1 cellular context compared by ENCODE assay signal in the genomic region with DNA sequence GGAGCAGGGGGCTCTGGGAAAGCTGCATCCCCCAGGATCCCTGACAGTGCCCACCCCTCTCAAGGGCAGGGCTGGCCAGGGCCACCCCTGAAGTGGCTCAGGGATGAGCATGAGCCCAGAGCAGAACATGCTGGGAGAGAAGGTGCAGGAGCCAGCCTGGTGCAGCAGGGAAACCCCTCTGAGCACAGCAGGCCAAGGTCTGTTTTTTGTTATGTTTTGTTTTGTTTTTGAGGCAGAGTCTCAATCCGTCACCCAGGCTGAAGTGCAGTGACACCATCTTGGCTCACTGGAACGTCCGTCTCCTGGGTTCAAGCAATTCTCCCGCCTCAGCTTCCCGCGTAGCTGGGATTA.
TF ChIP-seq lines count a peak whose summit lies in the region.

No MANE protein-coding gene starts in this region.

TF ChIP-seq in SK-N-SH treated with all-trans-retinoic acid at 6 μM for 48 hours, 23 proteins besides CTCF, POLR2A, EP300 and RAD21:
- TF ChIP-seq CSRNP3 (CRISPR knock-in tag; IDR thresholded peaks at IDR 0.05) (no peak), ZFP30 (CRISPR knock-in tag; IDR thresholded peaks at IDR 0.05) (no peak), ZFP3 (CRISPR knock-in tag; IDR thresholded peaks at IDR 0.05) (no peak), TCF4 (CRISPR knock-in tag; IDR thresholded peaks at IDR 0.05; ENCODE audit: borderline replicate concordance) (no peak), RARB (CRISPR knock-in tag; IDR thresholded peaks at IDR 0.05) (no peak), TOX (CRISPR knock-in tag; IDR thresholded peaks at IDR 0.05; ENCODE audit: borderline replicate concordance) (no peak), PPARA (CRISPR knock-in tag; IDR thresholded peaks at IDR 0.05; ENCODE audit: borderline replicate concordance) (no peak), TSHZ2 (CRISPR knock-in tag; IDR thresholded peaks at IDR 0.05) (no peak), ZNF70 (CRISPR knock-in tag; IDR thresholded peaks at IDR 0.05) (no peak), CSDC2 (CRISPR knock-in tag; IDR thresholded peaks at IDR 0.05) (no peak), OSR1 (CRISPR knock-in tag; IDR thresholded peaks at IDR 0.05) (no peak), ZNF565 (CRISPR knock-in tag; conservative IDR thresholded peaks at IDR 0.05; ENCODE audit: low read depth) (no peak), ISL1 (CRISPR knock-in tag; IDR thresholded peaks at IDR 0.05) (no peak), SNAI2 (CRISPR knock-in tag; IDR thresholded peaks at IDR 0.05) (no peak)
- TF ChIP-seq, protein P1, sequence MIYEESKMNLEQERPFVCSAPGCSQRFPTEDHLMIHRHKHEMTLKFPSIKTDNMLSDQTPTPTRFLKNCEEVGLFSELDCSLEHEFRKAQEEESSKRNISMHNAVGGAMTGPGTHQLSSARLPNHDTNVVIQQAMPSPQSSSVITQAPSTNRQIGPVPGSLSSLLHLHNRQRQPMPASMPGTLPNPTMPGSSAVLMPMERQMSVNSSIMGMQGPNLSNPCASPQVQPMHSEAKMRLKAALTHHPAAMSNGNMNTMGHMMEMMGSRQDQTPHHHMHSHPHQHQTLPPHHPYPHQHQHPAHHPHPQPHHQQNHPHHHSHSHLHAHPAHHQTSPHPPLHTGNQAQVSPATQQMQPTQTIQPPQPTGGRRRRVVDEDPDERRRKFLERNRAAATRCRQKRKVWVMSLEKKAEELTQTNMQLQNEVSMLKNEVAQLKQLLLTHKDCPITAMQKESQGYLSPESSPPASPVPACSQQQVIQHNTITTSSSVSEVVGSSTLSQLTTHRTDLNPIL (CRISPR knock-in tag; IDR thresholded peaks at IDR 0.05; ENCODE audit: low read depth) = no peak
TF ChIP-seq in SK-N-SH treated with all-trans-retinoic acid at 6 μM for 48 hours: peak in this region for 0.
